Comparison of ENCODE assay signal across 16 cellular contexts in the genomic region with DNA sequence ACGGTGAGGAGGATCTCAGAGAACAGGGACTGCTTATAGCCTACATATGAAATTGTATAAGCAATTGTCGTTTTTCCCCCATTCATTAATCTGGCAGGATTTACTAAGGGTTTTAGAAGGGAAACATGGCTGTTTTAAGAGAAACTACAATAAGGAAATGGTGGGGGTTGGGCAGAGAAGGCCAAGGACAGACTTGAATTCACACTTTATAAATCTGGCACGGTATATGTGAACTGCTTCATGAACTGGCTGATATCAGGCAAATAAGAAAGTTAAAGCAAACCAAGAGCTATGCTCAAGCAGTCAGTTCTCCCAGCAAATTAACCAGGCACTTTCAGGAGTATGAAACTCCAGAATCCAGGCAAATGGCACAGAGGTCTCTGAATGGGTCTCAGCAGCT.
DNase-seq lines count a peak whose midpoint lies in the region; TF ChIP-seq lines count a peak whose summit lies in the region.
"Had no signal": no experiment of that assay in that cellular context is flagged by ENCODE, and none has a peak within 500 bp of the region (broad histone marks: within the 10 kb centered on the region; RNA-seq: fewer than 3 reads in every experiment).

No MANE protein-coding gene starts in this region.

- H3K14ac ChIP-seq in neuronal stem cell (ENCODE audit: low read length), result no peak overlapping the region

- no peak overlapping the region for H3K4me2 ChIP-seq in neuronal stem cell (ENCODE audit: insufficient read depth, low read length, poor library complexity, severe bottlenecking)
- H3K4me2 ChIP-seq: SK-N-SH had no signal

- no peaks in the 10 kb centered on the region for H3K79me1 ChIP-seq in neuronal stem cell (ENCODE audit: low read depth, low read length)

- H4K8ac ChIP-seq in neuronal stem cell (ENCODE audit: low read depth, low read length), result no peak overlapping the region

- peak overlapping the region; percentile 26 for H2AFZ ChIP-seq in neuronal stem cell (ENCODE audit: low read length)

- no peak overlapping the region for H2BK15ac ChIP-seq in neuronal stem cell (ENCODE audit: low read length)

- H3K27ac ChIP-seq in esophagus squamous epithelium, result peak overlapping the region; percentile 4 to 53 (median 37)
- H3K27ac ChIP-seq in neuronal stem cell (replicated peaks; ENCODE audit: low read length), result peak overlapping the region; percentile 44
- H3K27ac ChIP-seq in thymus (ENCODE audit: low read depth), result peak overlapping the region; percentile 54

- peak; percentile 60 for DNase-seq in NCI-H2029 (lab: John Stamatoyannopoulos, UW)
- DNase-seq in NCI-H2029 treated with DMSO at 0.1 percent for 48 hours (lab: John Stamatoyannopoulos, UW), result no peak
- no peak for DNase-seq in esophagus squamous epithelium (lab: John Stamatoyannopoulos, UW)
- DNase-seq in neuronal stem cell (ENCODE audit: low spot score), result no peak
- DNase-seq in activated CD4-positive, CD25-positive, alpha-beta regulatory T cell treated with anti-CD3 and anti-CD28 coated beads, Interleukin-2, amount 50 U/mL, for 72 hours, result no peak
- no peak for DNase-seq in stimulated activated naive CD4-positive, alpha-beta T cell (lab: John Stamatoyannopoulos, UW)
- no peak for DNase-seq in NOMO-1 treated with dmso at 0.1 percent for 144 hours (lab: John Stamatoyannopoulos, UW; ENCODE audit: unreplicated experiment)
- DNase-seq: activated naive CD4-positive, alpha-beta T cell; CD4-positive, alpha-beta T cell; KG1; mammary epithelial cell; NCI-H1417 treated with DMSO at 0.1 percent for 48 hours; NK-92 treated with Interleukin-12 subunit alpha and Interleukin-12 subunit beta, amount 100 ng/mL, for 24 hours; SK-N-SH; stimulated activated naive CD8-positive, alpha-beta T cell treated with anti-CD3 and anti-CD28 coated beads, Interleukin-15, amount 100 ng/mL, for 72 hours had no signal

- 43 to 55% methylated on average over 3 of the region's 3 CpGs for WGBS in esophagus squamous epithelium, 2 donors
- no CpG with 5 or more reads among the region's 3 CpGs for WGBS in neuronal stem cell (ENCODE audit: extremely low coverage in 2 of 2, insufficient read length in 2 of 2, insufficient replicate concordance in 1 of 2), 2 donors
- WGBS in thymus, result 91% methylated on average over 3 of the region's 3 CpGs

- H3K23ac ChIP-seq in neuronal stem cell (ENCODE audit: low read depth, low read length, poor library complexity), result no peak overlapping the region

- H3K27me3 ChIP-seq in esophagus squamous epithelium, result no peaks in the 10 kb centered on the region
- no peaks in the 10 kb centered on the region for H3K27me3 ChIP-seq in neuronal stem cell (ENCODE audit: control insufficient read depth in 3 of 3, insufficient read depth in 3 of 3, low read depth in 1 of 3, low read length in 3 of 3)
- no peaks in the 10 kb centered on the region for H3K27me3 ChIP-seq in thymus (ENCODE audit: control insufficient read depth, insufficient read depth)

- H3K36me3 ChIP-seq in esophagus squamous epithelium, result no peaks in the 10 kb centered on the region
- no peaks in the 10 kb centered on the region for H3K36me3 ChIP-seq in neuronal stem cell (replicated peaks in 1 of 2; ENCODE audit: control insufficient read depth in 2 of 2, insufficient read depth in 2 of 2, low read length in 2 of 2)
- H3K36me3 ChIP-seq in thymus (ENCODE audit: control insufficient read depth, insufficient read depth), result no peaks in the 10 kb centered on the region

- H4K91ac ChIP-seq in neuronal stem cell (ENCODE audit: low read depth, low read length, poor library complexity), result no peak overlapping the region

- H3K4ac ChIP-seq in neuronal stem cell (ENCODE audit: low read length), result no peak overlapping the region

- no peak overlapping the region for H2BK12ac ChIP-seq in neuronal stem cell (ENCODE audit: low read length)

- TF ChIP-seq CTCF in esophagus squamous epithelium (IDR thresholded peaks at IDR 0.05), result no peak

- H3K9me3 ChIP-seq in esophagus squamous epithelium, result no peaks in the 10 kb centered on the region
- peaks cover 0 to 6% of the 10 kb centered on the region in 2 donors for H3K9me3 ChIP-seq in neuronal stem cell (replicated peaks in 1 of 2; ENCODE audit: control insufficient read depth in 2 of 2, insufficient read depth in 1 of 2, low read depth in 1 of 2, low read length in 2 of 2)
- H3K9me3 ChIP-seq in thymus (ENCODE audit: control insufficient read depth), result no peaks in the 10 kb centered on the region
- H3K9me3 ChIP-seq: SK-N-SH had no signal

- TF ChIP-seq POLR2A in esophagus squamous epithelium (IDR thresholded peaks at IDR 0.05), result no peak

- no peak overlapping the region for H2BK5ac ChIP-seq in neuronal stem cell (ENCODE audit: low read length)

- no peak overlapping the region for H2AK5ac ChIP-seq in neuronal stem cell (ENCODE audit: low read depth, low read length)

- no peak overlapping the region for H3K18ac ChIP-seq in neuronal stem cell (ENCODE audit: low read length)

- H3K9ac ChIP-seq in neuronal stem cell (ENCODE audit: low read depth, low read length, poor library complexity), result no peak overlapping the region
- H3K9ac ChIP-seq: SK-N-SH had no signal

- H2BK120ac ChIP-seq in neuronal stem cell (ENCODE audit: low read depth, low read length), result no peak overlapping the region

- intact Hi-C loops in esophagus squamous epithelium (cut with DNase I), result no loop called here

- H3K4me1 ChIP-seq in esophagus squamous epithelium, result peaks cover 0 to 33% (median 4%) of the 10 kb centered on the region in 3 donors
- peaks cover 19 to 27% of the 10 kb centered on the region in 2 donors for H3K4me1 ChIP-seq in neuronal stem cell (ENCODE audit: control insufficient read depth in 2 of 2, insufficient read depth in 1 of 2, low read depth in 1 of 2, low read length in 2 of 2)
- no peaks in the 10 kb centered on the region for H3K4me1 ChIP-seq in thymus (ENCODE audit: control insufficient read depth, insufficient read depth, low read length)

- no peak overlapping the region for H3K4me3 ChIP-seq in esophagus squamous epithelium
- no peak overlapping the region for H3K4me3 ChIP-seq in neuronal stem cell (ENCODE audit: low read length in 2 of 2)
- H3K4me3 ChIP-seq in thymus (ENCODE audit: low read length), result no peak overlapping the region
